Comparison of ENCODE assay signal across 8 cellular contexts in genomic region chr20:54103067-54103761, GRCh38. TPM values are rescaled to one million over a fixed set of nuclear protein-coding genes. Genes with fewer than 3 reads are reported as not detected.
DNase-seq lines count a peak whose midpoint lies in the region; ATAC-seq, FAIRE-seq and TF ChIP-seq lines count a peak whose summit lies in the region.

No MANE protein-coding gene starts in this region.

- CTCF ChIA-PET in activated CD4-positive, alpha-beta memory T cell treated with anti-CD3 and anti-CD28 coated beads for 36 hours (lab: Charles Lee) = interaction anchor here (0.5 to 15.0 kb wide), 40 partner anchors 9 to 557 kb away, joined by 3 to 233 read pairs (median 5); partner anchors contain the start of genes CYP24A1 and PFDN4
- CTCF ChIA-PET in H1 (lab: Charles Lee; ENCODE audit: partially characterized antibody) = interaction anchor here (0.6 to 19.2 kb wide), 43 partner anchors 9 to 778 kb away, joined by 3 to 591 read pairs (median 4); partner anchors contain the start of genes BCAS1, CYP24A1 and PFDN4

- H3K4me2 ChIP-seq in H1 (ENCODE audit: insufficient read depth in 1 of 2, low read depth in 2 of 2, low read length in 2 of 2) = no peak overlapping the region

- no peak overlapping the region for H2BK20ac ChIP-seq in H1 (ENCODE audit: low read length)

- peaks cover 3% of the 10 kb centered on the region for H3K4me1 Mint-ChIP-seq in activated CD4-positive, alpha-beta memory T cell treated with anti-CD3 and anti-CD28 coated beads for 36 hours (ENCODE audit: low read depth)

- no peak overlapping the region for H3K4ac ChIP-seq in H1 (replicated peaks; ENCODE audit: insufficient read length, low read depth, low read length)

- H3K9ac ChIP-seq in H1 (replicated peaks in 1 of 4; ENCODE audit: extremely low read depth in 1 of 4, low read depth in 3 of 4, low read length in 3 of 4) = no peak overlapping the region

- H3K9me3 ChIP-seq in H1 (ENCODE audit: insufficient read depth in 2 of 2, low read depth in 1 of 2, low read length in 1 of 2) = no peaks in the 10 kb centered on the region

- FAIRE-seq in H1 (lab: Jason Lieb, UNC) = no peak

- H3K27ac ChIP-seq in ACC112 (ENCODE audit: low read depth, low read length) = no peak overlapping the region
- H3K27ac ChIP-seq in H1 (ENCODE audit: low read depth, low read length) = no peak overlapping the region

- H3K4me3 ChIP-seq in ACC112 (ENCODE audit: low read depth, low read length) (no peak overlapping the region), H1 (ENCODE audit: extremely low read depth in 1 of 4, insufficient read depth in 2 of 4, low read depth in 3 of 4, low read length in 4 of 4) (no peak overlapping the region)

- no peaks in the 10 kb centered on the region for H3K23me2 ChIP-seq in H1 (ENCODE audit: low read depth, low read length)

- TF ChIP-seq CTCF in GM13976 (IDR thresholded peaks at IDR 0.05; ENCODE audit: borderline replicate concordance, control extremely low read depth, extremely low read depth, insufficient read depth, missing control alignments) = peak; percentile 72
- TF ChIP-seq CTCF in H1 (IDR thresholded peaks at IDR 0.05; ENCODE audit: control extremely low read depth in 1 of 3, insufficient read depth in 1 of 3, low read depth in 1 of 3, low read length in 3 of 3) = peak; percentile 82 to 91 (median 85)

- TF ChIP-seq RAD21 in H1 (IDR thresholded peaks at IDR 0.05 in 1 of 2, conservative IDR thresholded peaks at IDR 0.05 in 1 of 2; ENCODE audit: low read depth in 2 of 2, low read length in 2 of 2) = peak; percentile 64 to 72

- intact Hi-C loops in activated CD4-positive, alpha-beta memory T cell treated with anti-CD3 and anti-CD28 coated beads for 36 hours (cut with micrococcal nuclease) = no loop called here

- no peak overlapping the region for H3K18ac ChIP-seq in H1 (ENCODE audit: extremely low read depth, low read length)

- no peak overlapping the region for H3K56ac ChIP-seq in H1 (replicated peaks; ENCODE audit: insufficient read length, low read depth, low read length)

- no peak overlapping the region for H2BK12ac ChIP-seq in H1 (ENCODE audit: low read depth, low read length)

- H3K36me3 ChIP-seq in ACC112 (ENCODE audit: insufficient read depth, low read length) (no peaks in the 10 kb centered on the region), H1 (ENCODE audit: control insufficient read depth in 2 of 4, insufficient read depth in 4 of 4, low read length in 3 of 4) (no peaks in the 10 kb centered on the region)

- POLR2A ChIA-PET in activated CD4-positive, alpha-beta memory T cell treated with anti-CD3 and anti-CD28 coated beads for 36 hours (lab: Charles Lee) = no interaction called here
- POLR2A ChIA-PET in H1 (lab: Charles Lee; ENCODE audit: partially characterized antibody) = interaction anchor here (0.7 kb wide), 1 partner anchor 20 kb away, joined by 3 read pairs; no protein-coding TSS in a partner anchor

- no peak overlapping the region for H3K27ac Mint-ChIP-seq in activated CD4-positive, alpha-beta memory T cell treated with anti-CD3 and anti-CD28 coated beads for 36 hours

- 40% methylated on average over 11 of the region's 11 CpGs; no CpG with 5 or more reads in 1 of the 2 experiments for WGBS in H1 (ENCODE audit: extremely low coverage in 1 of 2, insufficient coverage in 1 of 2, insufficient read length in 1 of 2, insufficient replicate concordance in 2 of 2, low coverage in 1 of 2, low lambda C conversion rate in 2 of 2, missing lambda C conversion rate in 1 of 2), 2 experiments

- H2BK5ac ChIP-seq in H1 (ENCODE audit: low read depth, low read length) = no peak overlapping the region

- H3K14ac ChIP-seq in H1 (ENCODE audit: insufficient read length) = no peak overlapping the region

- in situ Hi-C loops in GM13976 (cut with MboI; ENCODE audit: low sequenced_read_pairs, unreplicated experiment) = loop anchor here (5.0 to 25.0 kb wide), 2 partner anchors 94 to 534 kb away; no protein-coding TSS in a partner anchor

- H3K79me2 ChIP-seq in ACC112 (ENCODE audit: control insufficient read depth, insufficient read depth, low read length, unreplicated experiment) (no peaks in the 10 kb centered on the region), H1 (ENCODE audit: control insufficient read depth in 1 of 2, insufficient read depth in 2 of 2, low read length in 2 of 2) (no peaks in the 10 kb centered on the region)

- H2AFZ ChIP-seq in ACC112 (ENCODE audit: low read length, unreplicated experiment) (peak overlapping the region; percentile 32), H1 (ENCODE audit: low read length) (peak overlapping the region; percentile 92; the same call in 1 of the 2 replicates)

- H4K8ac ChIP-seq in H1 (ENCODE audit: extremely low read depth, insufficient read depth, low read length) = no peak overlapping the region

- TF ChIP-seq EP300 in H1 (IDR thresholded peaks at IDR 0.05; ENCODE audit: borderline replicate concordance in 1 of 2, low read depth in 2 of 2, low read length in 2 of 2) = no peak

- H3K36me3 Mint-ChIP-seq in activated CD4-positive, alpha-beta memory T cell treated with anti-CD3 and anti-CD28 coated beads for 36 hours = no peaks in the 10 kb centered on the region

- no peak overlapping the region for H4K91ac ChIP-seq in H1 (replicated peaks; ENCODE audit: insufficient read length, low read length)

- H2BK120ac ChIP-seq in H1 (replicated peaks; ENCODE audit: low read depth, low read length) = no peak overlapping the region

- H3K9me3 Mint-ChIP-seq in activated CD4-positive, alpha-beta memory T cell treated with anti-CD3 and anti-CD28 coated beads for 36 hours = no peaks in the 10 kb centered on the region

- peaks cover 8% of the 10 kb centered on the region for H3K27me3 Mint-ChIP-seq in activated CD4-positive, alpha-beta memory T cell treated with anti-CD3 and anti-CD28 coated beads for 36 hours

- no peak for TF ChIP-seq POLR2A in H1 (IDR thresholded peaks at IDR 0.05; ENCODE audit: control extremely low read depth in 1 of 2, low read depth in 2 of 2, low read length in 2 of 2)

- no peaks in the 10 kb centered on the region for H4K20me1 ChIP-seq in H1 (replicated peaks in 1 of 2; ENCODE audit: control insufficient read depth in 1 of 2, insufficient read depth in 2 of 2, low read length in 2 of 2)

- H3K4me1 ChIP-seq in ACC112 (ENCODE audit: control insufficient read depth, insufficient read depth, low read length, unreplicated experiment) = no peaks in the 10 kb centered on the region
- no peaks in the 10 kb centered on the region for H3K4me1 ChIP-seq in H1 (replicated peaks in 1 of 4; ENCODE audit: control insufficient read depth in 3 of 4, insufficient read depth in 4 of 4, low read length in 3 of 4)

- H3K79me1 ChIP-seq in H1 (ENCODE audit: low read depth, low read length) = no peaks in the 10 kb centered on the region

- H2BK15ac ChIP-seq in H1 (ENCODE audit: low read length) = no peak overlapping the region

- no peak overlapping the region for H3K23ac ChIP-seq in H1 (ENCODE audit: insufficient read length)

- H2AK5ac ChIP-seq in H1 (ENCODE audit: low read depth, low read length) = no peak overlapping the region

- DNase-seq in GM13976 (ENCODE audit: low spot score) (peak; percentile 71), NCI-H226 (peak; percentile 37), H1 (ENCODE audit: low read depth in 1 of 2, low spot score in 2 of 2) (peak; percentile 41 to 95), myocyte (ENCODE audit: low read depth) (peak; percentile 68)
- DNase-seq in activated CD4-positive, alpha-beta memory T cell treated with anti-CD3 and anti-CD28 coated beads for 36 hours = peak; percentile 85
- DNase-seq in stimulated activated CD8-positive, alpha-beta memory T cell treated with anti-CD3 and anti-CD28 coated beads, Interleukin-7, amount 100 ng/mL, for 48 hours (ENCODE audit: extremely low read depth in 1 of 2, low read depth in 1 of 2) = peak; percentile 49 to 74

- no peak overlapping the region for H4K5ac ChIP-seq in H1 (ENCODE audit: insufficient read length, low read depth, low read length)

- ATAC-seq in HG02885 (IDR thresholded peaks at IDR 0.05; ENCODE audit: poor library complexity, unreplicated experiment) = peak; percentile 90

- H3K4me3 Mint-ChIP-seq in activated CD4-positive, alpha-beta memory T cell treated with anti-CD3 and anti-CD28 coated beads for 36 hours = no peak overlapping the region

- H3K27me3 ChIP-seq in ACC112 (ENCODE audit: insufficient read depth, low read length) = no peaks in the 10 kb centered on the region
- peaks cover 0 to 1% (median 0%) of the 10 kb centered on the region in 4 experiments; a peak in 1 of 7 replicates for H3K27me3 ChIP-seq in H1 (replicated peaks in 1 of 4; ENCODE audit: control insufficient read depth in 3 of 4, extremely low read depth in 1 of 4, insufficient read depth in 3 of 4, low read length in 3 of 4)

TF ChIP-seq in H1, 55 proteins besides CTCF, POLR2A, EP300 and RAD21 (continues in another document):
- TF ChIP-seq FOSL1 (IDR thresholded peaks at IDR 0.05; ENCODE audit: insufficient read depth, low read depth, low read length) (no peak), MAX (IDR thresholded peaks at IDR 0.05) (peak; percentile 72)

RNA-seq across cellular contexts. Expression of gene BCAS1, which starts 32.8 kb away (rescaled TPM):
- under 1 TPM; 0.07 to 0.17 TPM for total RNA-seq in activated CD4-positive, alpha-beta memory T cell treated with anti-CD3 and anti-CD28 coated beads for 36 hours
- 0.19 and 0.27 TPM in 2 replicates for total RNA-seq in H1 (2021; fragmentation: NEBNext Ultra II Directional; extraction: Animal tissue kit (Norgen Biotek cat#: 25700))
- polyA plus RNA-seq in H1 (2011; rRNA removed) = 0.06 and 0.08 TPM in 2 replicates
- 0.03 TPM for polyA plus RNA-seq in H1 (2011; cell fraction: cytosol; rRNA removed)
- polyA plus RNA-seq in H1 (2011; cell fraction: nucleus; rRNA removed) = 0.10 TPM
- 0.25 to 0.48 TPM (median 0.38 TPM) in 3 of 4 replicates, not detected in the other for polyA plus RNA-seq in H1 (2012, experiment 1 of 2)
- polyA plus RNA-seq in H1 (2012, experiment 2 of 2) = not detected
- polyA plus RNA-seq in H1 (2013, experiment 1 of 2) = 0.20 TPM
- 0.18 TPM for polyA plus RNA-seq in H1 (2013, experiment 2 of 2)
- polyA minus RNA-seq in H1 (2011; rRNA and poly(A)+ RNA removed) = 0.02 and 0.06 TPM in 2 replicates
- not detected for polyA minus RNA-seq in H1 (2011; cell fraction: cytosol; rRNA and poly(A)+ RNA removed)
- 0.30 TPM for polyA minus RNA-seq in H1 (2011; cell fraction: nucleus; rRNA and poly(A)+ RNA removed)
- 5.0 and 6.3 TPM in 2 replicates for total RNA-seq in myocyte
- polyA plus RNA-seq in myocyte (2012) = 20.5 TPM
